In the genomic region with DNA sequence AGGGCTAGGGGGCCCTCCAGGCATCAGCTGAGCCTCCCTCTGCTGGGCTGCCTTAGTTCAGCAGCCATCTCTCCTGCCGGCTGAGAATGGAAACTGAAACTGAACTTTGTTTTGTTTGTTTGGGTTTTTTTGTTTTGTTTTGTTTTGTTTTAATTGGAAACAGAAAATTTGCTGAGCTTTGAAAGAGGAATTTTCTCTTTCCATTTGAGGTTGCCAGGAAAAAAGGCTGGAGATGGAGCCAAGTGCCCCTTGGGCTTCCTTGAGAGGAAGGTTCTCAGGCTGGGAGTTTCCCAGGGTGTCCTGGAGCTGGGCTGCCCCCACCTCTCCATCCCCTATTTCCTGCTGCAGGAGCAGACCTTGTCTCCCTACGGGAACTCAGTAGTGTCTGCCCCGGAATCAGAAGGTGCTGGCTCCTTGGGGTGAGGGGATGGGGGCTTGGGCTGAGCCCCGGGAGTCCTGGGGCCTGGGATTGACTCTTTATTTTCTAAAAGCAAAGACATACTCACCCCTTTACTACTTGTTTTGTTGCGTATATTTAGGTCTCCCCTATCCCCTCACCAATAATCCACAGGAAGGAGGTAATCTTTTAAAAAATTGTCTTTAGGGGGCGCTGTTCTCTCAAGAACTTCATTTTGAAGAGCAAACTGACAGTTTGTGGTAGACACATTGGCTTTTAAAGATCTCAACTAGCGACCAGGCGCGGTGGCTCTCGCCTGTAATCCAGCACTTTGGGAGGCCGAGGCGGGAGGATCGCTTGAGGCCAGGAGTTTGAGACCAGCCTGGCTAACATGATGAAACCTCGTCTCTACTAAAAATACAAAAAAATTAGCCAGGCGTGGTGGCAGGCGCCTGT, we compare ENCODE assay signal across 1 cellular context.
A peak's percentile ranks its signal among the peaks of the same experiment; 100 is the strongest.
TF ChIP-seq lines count a peak whose summit lies in the region.

No MANE protein-coding gene starts in this region.

TF ChIP-seq in GM12878, 131 proteins besides CTCF, POLR2A, EP300 and RAD21 (continued from another document and continues in another):
- TF ChIP-seq SUPT20H (IDR thresholded peaks at IDR 0.05; ENCODE audit: borderline replicate concordance, control insufficient read depth, low read depth, low read length) (no peak), MEF2B (IDR thresholded peaks at IDR 0.05; ENCODE audit: partially characterized antibody, poor library complexity, severe bottlenecking) (peak; percentile 25), SREBF2 (IDR thresholded peaks at IDR 0.05; ENCODE audit: low read length) (no peak), FOXM1 (IDR thresholded peaks at IDR 0.05; ENCODE audit: low read depth, low read length) (no peak), ASH2L (IDR thresholded peaks at IDR 0.05; ENCODE audit: borderline replicate concordance, low read depth) (peak; percentile 45; the same call in 1 of the 2 replicates), HDAC6 (IDR thresholded peaks at IDR 0.05; ENCODE audit: unreplicated experiment) (no peak), CBFB (IDR thresholded peaks at IDR 0.05; ENCODE audit: low read depth) (no peak), SREBF1 (IDR thresholded peaks at IDR 0.05; ENCODE audit: low read length) (no peak), RFX5 (IDR thresholded peaks at IDR 0.05; ENCODE audit: low read depth, low read length) (no peak), GABPA (IDR thresholded peaks at IDR 0.05; ENCODE audit: low read depth) (no peak), YY1 (IDR thresholded peaks at IDR 0.05; ENCODE audit: low read depth, low read length) (peak; percentile 87), FOS (IDR thresholded peaks at IDR 0.05; ENCODE audit: borderline replicate concordance, extremely low read depth, insufficient read length) (no peak), JUND (IDR thresholded peaks at IDR 0.05; ENCODE audit: low read depth, low read length) (no peak), ESRRA (IDR thresholded peaks at IDR 0.05; ENCODE audit: low read length) (no peak), BHLHE40 (IDR thresholded peaks at IDR 0.05; ENCODE audit: borderline replicate concordance in 1 of 2, low read depth in 2 of 2, low read length in 1 of 2) (peak in 1 of 2 experiments; percentile 17; a peak in 1 of 4 replicates), IRF4 (IDR thresholded peaks at IDR 0.05; ENCODE audit: low read depth, low read length) (no peak), RELA (IDR thresholded peaks at IDR 0.05; ENCODE audit: borderline replicate concordance, partially characterized antibody) (peak; percentile 46), MEF2A (IDR thresholded peaks at IDR 0.05; ENCODE audit: insufficient read depth, low read depth, low read length) (no peak), ZNF384 (IDR thresholded peaks at IDR 0.05; ENCODE audit: borderline replicate concordance, low read depth, low read length) (no peak)
- TF ChIP-seq, protein P1, sequence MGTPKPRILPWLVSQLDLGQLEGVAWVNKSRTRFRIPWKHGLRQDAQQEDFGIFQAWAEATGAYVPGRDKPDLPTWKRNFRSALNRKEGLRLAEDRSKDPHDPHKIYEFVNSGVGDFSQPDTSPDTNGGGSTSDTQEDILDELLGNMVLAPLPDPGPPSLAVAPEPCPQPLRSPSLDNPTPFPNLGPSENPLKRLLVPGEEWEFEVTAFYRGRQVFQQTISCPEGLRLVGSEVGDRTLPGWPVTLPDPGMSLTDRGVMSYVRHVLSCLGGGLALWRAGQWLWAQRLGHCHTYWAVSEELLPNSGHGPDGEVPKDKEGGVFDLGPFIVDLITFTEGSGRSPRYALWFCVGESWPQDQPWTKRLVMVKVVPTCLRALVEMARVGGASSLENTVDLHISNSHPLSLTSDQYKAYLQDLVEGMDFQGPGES (IDR thresholded peaks at IDR 0.05) = no peak
- TF ChIP-seq, protein P2, sequence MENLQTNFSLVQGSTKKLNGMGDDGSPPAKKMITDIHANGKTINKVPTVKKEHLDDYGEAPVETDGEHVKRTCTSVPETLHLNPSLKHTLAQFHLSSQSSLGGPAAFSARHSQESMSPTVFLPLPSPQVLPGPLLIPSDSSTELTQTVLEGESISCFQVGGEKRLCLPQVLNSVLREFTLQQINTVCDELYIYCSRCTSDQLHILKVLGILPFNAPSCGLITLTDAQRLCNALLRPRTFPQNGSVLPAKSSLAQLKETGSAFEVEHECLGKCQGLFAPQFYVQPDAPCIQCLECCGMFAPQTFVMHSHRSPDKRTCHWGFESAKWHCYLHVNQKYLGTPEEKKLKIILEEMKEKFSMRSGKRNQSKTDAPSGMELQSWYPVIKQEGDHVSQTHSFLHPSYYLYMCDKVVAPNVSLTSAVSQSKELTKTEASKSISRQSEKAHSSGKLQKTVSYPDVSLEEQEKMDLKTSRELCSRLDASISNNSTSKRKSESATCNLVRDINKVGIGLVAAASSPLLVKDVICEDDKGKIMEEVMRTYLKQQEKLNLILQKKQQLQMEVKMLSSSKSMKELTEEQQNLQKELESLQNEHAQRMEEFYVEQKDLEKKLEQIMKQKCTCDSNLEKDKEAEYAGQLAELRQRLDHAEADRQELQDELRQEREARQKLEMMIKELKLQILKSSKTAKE (IDR thresholded peaks at IDR 0.05; ENCODE audit: low read depth, poor library complexity, severe bottlenecking) = no peak
- TF ChIP-seq, protein P3, sequence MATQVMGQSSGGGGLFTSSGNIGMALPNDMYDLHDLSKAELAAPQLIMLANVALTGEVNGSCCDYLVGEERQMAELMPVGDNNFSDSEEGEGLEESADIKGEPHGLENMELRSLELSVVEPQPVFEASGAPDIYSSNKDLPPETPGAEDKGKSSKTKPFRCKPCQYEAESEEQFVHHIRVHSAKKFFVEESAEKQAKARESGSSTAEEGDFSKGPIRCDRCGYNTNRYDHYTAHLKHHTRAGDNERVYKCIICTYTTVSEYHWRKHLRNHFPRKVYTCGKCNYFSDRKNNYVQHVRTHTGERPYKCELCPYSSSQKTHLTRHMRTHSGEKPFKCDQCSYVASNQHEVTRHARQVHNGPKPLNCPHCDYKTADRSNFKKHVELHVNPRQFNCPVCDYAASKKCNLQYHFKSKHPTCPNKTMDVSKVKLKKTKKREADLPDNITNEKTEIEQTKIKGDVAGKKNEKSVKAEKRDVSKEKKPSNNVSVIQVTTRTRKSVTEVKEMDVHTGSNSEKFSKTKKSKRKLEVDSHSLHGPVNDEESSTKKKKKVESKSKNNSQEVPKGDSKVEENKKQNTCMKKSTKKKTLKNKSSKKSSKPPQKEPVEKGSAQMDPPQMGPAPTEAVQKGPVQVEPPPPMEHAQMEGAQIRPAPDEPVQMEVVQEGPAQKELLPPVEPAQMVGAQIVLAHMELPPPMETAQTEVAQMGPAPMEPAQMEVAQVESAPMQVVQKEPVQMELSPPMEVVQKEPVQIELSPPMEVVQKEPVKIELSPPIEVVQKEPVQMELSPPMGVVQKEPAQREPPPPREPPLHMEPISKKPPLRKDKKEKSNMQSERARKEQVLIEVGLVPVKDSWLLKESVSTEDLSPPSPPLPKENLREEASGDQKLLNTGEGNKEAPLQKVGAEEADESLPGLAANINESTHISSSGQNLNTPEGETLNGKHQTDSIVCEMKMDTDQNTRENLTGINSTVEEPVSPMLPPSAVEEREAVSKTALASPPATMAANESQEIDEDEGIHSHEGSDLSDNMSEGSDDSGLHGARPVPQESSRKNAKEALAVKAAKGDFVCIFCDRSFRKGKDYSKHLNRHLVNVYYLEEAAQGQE (IDR thresholded peaks at IDR 0.05; ENCODE audit: low read depth, low read length) = no peak
- TF ChIP-seq, protein P4, sequence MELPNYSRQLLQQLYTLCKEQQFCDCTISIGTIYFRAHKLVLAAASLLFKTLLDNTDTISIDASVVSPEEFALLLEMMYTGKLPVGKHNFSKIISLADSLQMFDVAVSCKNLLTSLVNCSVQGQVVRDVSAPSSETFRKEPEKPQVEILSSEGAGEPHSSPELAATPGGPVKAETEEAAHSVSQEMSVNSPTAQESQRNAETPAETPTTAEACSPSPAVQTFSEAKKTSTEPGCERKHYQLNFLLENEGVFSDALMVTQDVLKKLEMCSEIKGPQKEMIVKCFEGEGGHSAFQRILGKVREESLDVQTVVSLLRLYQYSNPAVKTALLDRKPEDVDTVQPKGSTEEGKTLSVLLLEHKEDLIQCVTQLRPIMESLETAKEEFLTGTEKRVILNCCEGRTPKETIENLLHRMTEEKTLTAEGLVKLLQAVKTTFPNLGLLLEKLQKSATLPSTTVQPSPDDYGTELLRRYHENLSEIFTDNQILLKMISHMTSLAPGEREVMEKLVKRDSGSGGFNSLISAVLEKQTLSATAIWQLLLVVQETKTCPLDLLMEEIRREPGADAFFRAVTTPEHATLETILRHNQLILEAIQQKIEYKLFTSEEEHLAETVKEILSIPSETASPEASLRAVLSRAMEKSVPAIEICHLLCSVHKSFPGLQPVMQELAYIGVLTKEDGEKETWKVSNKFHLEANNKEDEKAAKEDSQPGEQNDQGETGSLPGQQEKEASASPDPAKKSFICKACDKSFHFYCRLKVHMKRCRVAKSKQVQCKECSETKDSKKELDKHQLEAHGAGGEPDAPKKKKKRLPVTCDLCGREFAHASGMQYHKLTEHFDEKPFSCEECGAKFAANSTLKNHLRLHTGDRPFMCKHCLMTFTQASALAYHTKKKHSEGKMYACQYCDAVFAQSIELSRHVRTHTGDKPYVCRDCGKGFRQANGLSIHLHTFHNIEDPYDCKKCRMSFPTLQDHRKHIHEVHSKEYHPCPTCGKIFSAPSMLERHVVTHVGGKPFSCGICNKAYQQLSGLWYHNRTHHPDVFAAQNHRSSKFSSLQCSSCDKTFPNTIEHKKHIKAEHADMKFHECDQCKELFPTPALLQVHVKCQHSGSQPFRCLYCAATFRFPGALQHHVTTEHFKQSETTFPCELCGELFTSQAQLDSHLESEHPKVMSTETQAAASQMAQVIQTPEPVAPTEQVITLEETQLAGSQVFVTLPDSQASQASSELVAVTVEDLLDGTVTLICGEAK (IDR thresholded peaks at IDR 0.05; ENCODE audit: borderline replicate concordance) = no peak; the same call in 1 of the 2 replicates
- TF ChIP-seq, protein P5, sequence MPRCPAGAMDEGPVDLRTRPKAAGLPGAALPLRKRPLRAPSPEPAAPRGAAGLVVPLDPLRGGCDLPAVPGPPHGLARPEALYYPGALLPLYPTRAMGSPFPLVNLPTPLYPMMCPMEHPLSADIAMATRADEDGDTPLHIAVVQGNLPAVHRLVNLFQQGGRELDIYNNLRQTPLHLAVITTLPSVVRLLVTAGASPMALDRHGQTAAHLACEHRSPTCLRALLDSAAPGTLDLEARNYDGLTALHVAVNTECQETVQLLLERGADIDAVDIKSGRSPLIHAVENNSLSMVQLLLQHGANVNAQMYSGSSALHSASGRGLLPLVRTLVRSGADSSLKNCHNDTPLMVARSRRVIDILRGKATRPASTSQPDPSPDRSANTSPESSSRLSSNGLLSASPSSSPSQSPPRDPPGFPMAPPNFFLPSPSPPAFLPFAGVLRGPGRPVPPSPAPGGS (IDR thresholded peaks at IDR 0.05; ENCODE audit: borderline replicate concordance, insufficient read depth, low read depth, low read length, poor library complexity, severe bottlenecking) = no peak
- TF ChIP-seq, protein P6, sequence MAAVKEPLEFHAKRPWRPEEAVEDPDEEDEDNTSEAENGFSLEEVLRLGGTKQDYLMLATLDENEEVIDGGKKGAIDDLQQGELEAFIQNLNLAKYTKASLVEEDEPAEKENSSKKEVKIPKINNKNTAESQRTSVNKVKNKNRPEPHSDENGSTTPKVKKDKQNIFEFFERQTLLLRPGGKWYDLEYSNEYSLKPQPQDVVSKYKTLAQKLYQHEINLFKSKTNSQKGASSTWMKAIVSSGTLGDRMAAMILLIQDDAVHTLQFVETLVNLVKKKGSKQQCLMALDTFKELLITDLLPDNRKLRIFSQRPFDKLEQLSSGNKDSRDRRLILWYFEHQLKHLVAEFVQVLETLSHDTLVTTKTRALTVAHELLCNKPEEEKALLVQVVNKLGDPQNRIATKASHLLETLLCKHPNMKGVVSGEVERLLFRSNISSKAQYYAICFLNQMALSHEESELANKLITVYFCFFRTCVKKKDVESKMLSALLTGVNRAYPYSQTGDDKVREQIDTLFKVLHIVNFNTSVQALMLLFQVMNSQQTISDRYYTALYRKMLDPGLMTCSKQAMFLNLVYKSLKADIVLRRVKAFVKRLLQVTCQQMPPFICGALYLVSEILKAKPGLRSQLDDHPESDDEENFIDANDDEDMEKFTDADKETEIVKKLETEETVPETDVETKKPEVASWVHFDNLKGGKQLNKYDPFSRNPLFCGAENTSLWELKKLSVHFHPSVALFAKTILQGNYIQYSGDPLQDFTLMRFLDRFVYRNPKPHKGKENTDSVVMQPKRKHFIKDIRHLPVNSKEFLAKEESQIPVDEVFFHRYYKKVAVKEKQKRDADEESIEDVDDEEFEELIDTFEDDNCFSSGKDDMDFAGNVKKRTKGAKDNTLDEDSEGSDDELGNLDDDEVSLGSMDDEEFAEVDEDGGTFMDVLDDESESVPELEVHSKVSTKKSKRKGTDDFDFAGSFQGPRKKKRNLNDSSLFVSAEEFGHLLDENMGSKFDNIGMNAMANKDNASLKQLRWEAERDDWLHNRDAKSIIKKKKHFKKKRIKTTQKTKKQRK (IDR thresholded peaks at IDR 0.05; ENCODE audit: low read depth, low read length) = no peak
- TF ChIP-seq, protein P7, sequence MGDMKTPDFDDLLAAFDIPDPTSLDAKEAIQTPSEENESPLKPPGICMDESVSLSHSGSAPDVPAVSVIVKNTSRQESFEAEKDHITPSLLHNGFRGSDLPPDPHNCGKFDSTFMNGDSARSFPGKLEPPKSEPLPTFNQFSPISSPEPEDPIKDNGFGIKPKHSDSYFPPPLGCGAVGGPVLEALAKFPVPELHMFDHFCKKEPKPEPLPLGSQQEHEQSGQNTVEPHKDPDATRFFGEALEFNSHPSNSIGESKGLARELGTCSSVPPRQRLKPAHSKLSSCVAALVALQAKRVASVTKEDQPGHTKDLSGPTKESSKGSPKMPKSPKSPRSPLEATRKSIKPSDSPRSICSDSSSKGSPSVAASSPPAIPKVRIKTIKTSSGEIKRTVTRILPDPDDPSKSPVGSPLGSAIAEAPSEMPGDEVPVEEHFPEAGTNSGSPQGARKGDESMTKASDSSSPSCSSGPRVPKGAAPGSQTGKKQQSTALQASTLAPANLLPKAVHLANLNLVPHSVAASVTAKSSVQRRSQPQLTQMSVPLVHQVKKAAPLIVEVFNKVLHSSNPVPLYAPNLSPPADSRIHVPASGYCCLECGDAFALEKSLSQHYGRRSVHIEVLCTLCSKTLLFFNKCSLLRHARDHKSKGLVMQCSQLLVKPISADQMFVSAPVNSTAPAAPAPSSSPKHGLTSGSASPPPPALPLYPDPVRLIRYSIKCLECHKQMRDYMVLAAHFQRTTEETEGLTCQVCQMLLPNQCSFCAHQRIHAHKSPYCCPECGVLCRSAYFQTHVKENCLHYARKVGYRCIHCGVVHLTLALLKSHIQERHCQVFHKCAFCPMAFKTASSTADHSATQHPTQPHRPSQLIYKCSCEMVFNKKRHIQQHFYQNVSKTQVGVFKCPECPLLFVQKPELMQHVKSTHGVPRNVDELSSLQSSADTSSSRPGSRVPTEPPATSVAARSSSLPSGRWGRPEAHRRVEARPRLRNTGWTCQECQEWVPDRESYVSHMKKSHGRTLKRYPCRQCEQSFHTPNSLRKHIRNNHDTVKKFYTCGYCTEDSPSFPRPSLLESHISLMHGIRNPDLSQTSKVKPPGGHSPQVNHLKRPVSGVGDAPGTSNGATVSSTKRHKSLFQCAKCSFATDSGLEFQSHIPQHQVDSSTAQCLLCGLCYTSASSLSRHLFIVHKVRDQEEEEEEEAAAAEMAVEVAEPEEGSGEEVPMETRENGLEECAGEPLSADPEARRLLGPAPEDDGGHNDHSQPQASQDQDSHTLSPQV (IDR thresholded peaks at IDR 0.05) = no peak
